ENCODE assay signal across 11 cellular contexts in the genomic region with DNA sequence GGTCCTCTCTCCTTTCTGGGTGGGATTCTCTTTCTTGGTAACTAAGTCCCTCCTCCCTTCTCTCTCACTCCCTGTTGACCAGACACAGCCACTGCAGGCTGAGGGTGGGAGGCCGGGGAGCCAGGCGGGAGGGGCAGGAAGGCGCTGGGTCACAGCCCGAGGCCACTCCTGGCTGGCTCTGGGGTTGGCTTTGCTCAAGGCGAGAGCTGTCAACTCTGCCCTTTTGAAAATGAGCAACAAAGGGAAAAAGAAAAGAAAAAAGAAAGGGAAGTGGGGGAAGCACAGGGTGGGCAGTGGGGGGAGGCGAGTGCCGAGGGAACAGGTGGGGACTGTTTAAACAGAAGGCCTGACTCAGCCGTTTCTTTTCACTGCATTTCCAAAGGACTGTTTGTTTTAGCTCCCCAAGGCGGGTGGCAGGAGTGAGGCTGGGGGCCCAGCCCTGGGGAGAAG.
A peak's percentile ranks its signal among the peaks of the same experiment; 100 is the strongest.
DNase-seq lines count a peak whose midpoint lies in the region; FAIRE-seq and TF ChIP-seq lines count a peak whose summit lies in the region.
"Had no signal": no experiment of that assay in that cellular context is flagged by ENCODE, and none has a peak within 500 bp of the region (broad histone marks: within the 10 kb centered on the region; RNA-seq: fewer than 3 reads in every experiment).

No MANE protein-coding gene starts in this region.

- no peak overlapping the region for H4K5ac ChIP-seq in H1 (ENCODE audit: insufficient read length, low read depth, low read length)

- H3K23ac ChIP-seq in H1 (ENCODE audit: insufficient read length), result no peak overlapping the region

- H3K23me2 ChIP-seq in H1 (ENCODE audit: low read depth, low read length), result peaks cover 2% of the 10 kb centered on the region; the same call in 1 of the 2 replicates

- no peak overlapping the region for H2BK20ac ChIP-seq in H1 (ENCODE audit: low read length)

- no peaks in the 10 kb centered on the region for H3K79me1 ChIP-seq in H1 (ENCODE audit: low read depth, low read length)

- 0 out of 2 replicates have a peak overlapping the region, but pooled peaks have one; percentile 20 for H2BK12ac ChIP-seq in H1 (ENCODE audit: low read depth, low read length)

- no peak overlapping the region for H2BK120ac ChIP-seq in H1 (replicated peaks; ENCODE audit: low read depth, low read length)

- no peak overlapping the region for H4K8ac ChIP-seq in H1 (ENCODE audit: extremely low read depth, insufficient read depth, low read length)

- peak overlapping the region; percentile 88 for H3K18ac ChIP-seq in H1 (ENCODE audit: extremely low read depth, low read length)

- no peaks in the 10 kb centered on the region for H3K9me3 ChIP-seq in H1 (ENCODE audit: insufficient read depth in 2 of 2, low read depth in 1 of 2, low read length in 1 of 2)
- no peaks in the 10 kb centered on the region for H3K9me3 ChIP-seq in mesodermal cell (ENCODE audit: control insufficient read depth, low read length)
- H3K9me3 ChIP-seq in prostate gland, result no peaks in the 10 kb centered on the region

- no peak overlapping the region for H3K4ac ChIP-seq in H1 (replicated peaks; ENCODE audit: insufficient read length, low read depth, low read length)

- TF ChIP-seq CTCF in H1 (IDR thresholded peaks at IDR 0.05; ENCODE audit: control extremely low read depth in 1 of 3, insufficient read depth in 1 of 3, low read depth in 1 of 3, low read length in 3 of 3) (peak; percentile 17 to 34 (median 18); a peak in 3 of 4 replicates), prostate gland (IDR thresholded peaks at IDR 0.05) (no peak)

- H2AK5ac ChIP-seq in H1 (ENCODE audit: low read depth, low read length), result no peak overlapping the region

- no peaks in the 10 kb centered on the region; a peak in 1 of 4 replicates for H3K79me2 ChIP-seq in H1 (ENCODE audit: control insufficient read depth in 1 of 2, insufficient read depth in 2 of 2, low read length in 2 of 2)

- no peaks in the 10 kb centered on the region for H4K20me1 ChIP-seq in H1 (replicated peaks in 1 of 2; ENCODE audit: control insufficient read depth in 1 of 2, insufficient read depth in 2 of 2, low read length in 2 of 2)

- intact Hi-C loops in prostate gland (cut with DNase I), result no loop called here

- TF ChIP-seq EP300 in H1 (IDR thresholded peaks at IDR 0.05; ENCODE audit: borderline replicate concordance in 1 of 2, low read depth in 2 of 2, low read length in 2 of 2), result peak in 1 of 2 experiments; percentile 56; a peak in 1 of 3 replicates

- FAIRE-seq in H1 (lab: Jason Lieb, UNC), result peak; percentile 86
- no peak for FAIRE-seq in RCC 7860 (lab: Jason Lieb, UNC)
- FAIRE-seq: keratinocyte had no signal

- CTCF ChIA-PET in H1 (lab: Charles Lee; ENCODE audit: partially characterized antibody), result interaction anchor here (0.9 to 2.6 kb wide), 11 partner anchors 10 to 354 kb away, joined by 3 to 27 read pairs (median 6); no protein-coding TSS in a partner anchor

- H3K4me1 ChIP-seq in H1 (replicated peaks in 1 of 4; ENCODE audit: control insufficient read depth in 3 of 4, insufficient read depth in 4 of 4, low read length in 3 of 4) (peaks cover 4 to 17% (median 8%) of the 10 kb centered on the region in 4 experiments), mesodermal cell (ENCODE audit: control insufficient read depth, insufficient read depth, low read length, poor library complexity, severe bottlenecking) (peaks cover 10% of the 10 kb centered on the region), prostate gland (replicated peaks) (no peaks in the 10 kb centered on the region)

- H3K36me3 ChIP-seq in H1 (ENCODE audit: control insufficient read depth in 2 of 4, insufficient read depth in 4 of 4, low read length in 3 of 4) (no peaks in the 10 kb centered on the region), mesodermal cell (ENCODE audit: control insufficient read depth, insufficient read depth, low read length) (no peaks in the 10 kb centered on the region), prostate gland (no peaks in the 10 kb centered on the region)

- TF ChIP-seq POLR2A in H1 (IDR thresholded peaks at IDR 0.05; ENCODE audit: control extremely low read depth in 1 of 2, low read depth in 2 of 2, low read length in 2 of 2), result no peak
- TF ChIP-seq POLR2A in prostate gland (IDR thresholded peaks at IDR 0.05), result no peak

- peak overlapping the region; percentile 48 to 59 for H3K4me2 ChIP-seq in H1 (ENCODE audit: insufficient read depth in 1 of 2, low read depth in 2 of 2, low read length in 2 of 2)

- POLR2A ChIA-PET in H1 (lab: Charles Lee; ENCODE audit: partially characterized antibody), result interaction anchor here (1.1 to 2.4 kb wide), 2 partner anchors 10 to 166 kb away, joined by 3 to 12 read pairs; no protein-coding TSS in a partner anchor

- peak overlapping the region in 1 of 4 experiments; percentile 19; a peak in 2 of 8 replicates for H3K4me3 ChIP-seq in H1 (ENCODE audit: extremely low read depth in 1 of 4, insufficient read depth in 2 of 4, low read depth in 3 of 4, low read length in 4 of 4)
- no peak overlapping the region for H3K4me3 ChIP-seq in mesodermal cell (ENCODE audit: extremely low read depth, insufficient read depth, low read length, poor library complexity, severe bottlenecking)
- H3K4me3 ChIP-seq in prostate gland, result no peak overlapping the region

- H2AFZ ChIP-seq in H1 (ENCODE audit: low read length), result peak overlapping the region; percentile 30; the same call in 1 of the 2 replicates

- H3K27ac ChIP-seq in H1 (ENCODE audit: low read depth, low read length) (no peak overlapping the region; the same call in 1 of the 2 replicates), mesodermal cell (ENCODE audit: low read depth, low read length, severe bottlenecking) (peak overlapping the region; percentile 72), prostate gland (no peak overlapping the region)

- no peak overlapping the region for H3K14ac ChIP-seq in H1 (ENCODE audit: insufficient read length)

- TF ChIP-seq RAD21 in H1 (IDR thresholded peaks at IDR 0.05 in 1 of 2, conservative IDR thresholded peaks at IDR 0.05 in 1 of 2; ENCODE audit: low read depth in 2 of 2, low read length in 2 of 2), result peak in 1 of 2 experiments; percentile 35; a peak in 2 of 4 replicates

- H3K27me3 ChIP-seq in H1 (replicated peaks in 1 of 4; ENCODE audit: control insufficient read depth in 3 of 4, extremely low read depth in 1 of 4, insufficient read depth in 3 of 4, low read length in 3 of 4) (no peaks in the 10 kb centered on the region; a peak in 1 of 7 replicates), prostate gland (replicated peaks; ENCODE audit: insufficient read depth) (no peaks in the 10 kb centered on the region)

- no peak overlapping the region for H4K91ac ChIP-seq in H1 (replicated peaks; ENCODE audit: insufficient read length, low read length)

- H2BK5ac ChIP-seq in H1 (ENCODE audit: low read depth, low read length), result no peak overlapping the region

- peak; percentile 95 for DNase-seq in COR-L47 (lab: John Stamatoyannopoulos, UW)
- peak; percentile 86 for DNase-seq in NCI-H2081 treated with DMSO at 0.1 percent for 48 hours (lab: John Stamatoyannopoulos, UW)
- DNase-seq in H1 (ENCODE audit: low read depth in 1 of 2, low spot score in 2 of 2), result peak; percentile 75 to 78
- DNase-seq in dedifferentiated amniotic fluid mesenchymal stem cell (ENCODE audit: extremely low spot score), result no peak
- DNase-seq in T-helper 2 cell, result no peak
- no peak for DNase-seq in RCC 7860 (ENCODE audit: low spot score)
- DNase-seq in prostate gland (ENCODE audit: low spot score), result no peak
- DNase-seq: activated CD4-positive, alpha-beta T cell treated with anti-CD3 and anti-CD28 coated beads, Interleukin-2, amount 50 U/mL, for 1 hour; CD4-positive, CD25-positive, alpha-beta regulatory T cell had no signal

- H3K56ac ChIP-seq in H1 (replicated peaks; ENCODE audit: insufficient read length, low read depth, low read length), result no peak overlapping the region

- no peak overlapping the region for H2BK15ac ChIP-seq in H1 (ENCODE audit: low read length)

- no peak overlapping the region for H3K9ac ChIP-seq in H1 (replicated peaks in 1 of 4; ENCODE audit: extremely low read depth in 1 of 4, low read depth in 3 of 4, low read length in 3 of 4)

- WGBS in H1 (ENCODE audit: extremely low coverage in 1 of 2, insufficient coverage in 1 of 2, insufficient read length in 1 of 2, insufficient replicate concordance in 2 of 2, low coverage in 1 of 2, low lambda C conversion rate in 2 of 2, missing lambda C conversion rate in 1 of 2), 2 experiments, result 10% methylated on average over 9 of the region's 9 CpGs; no CpG with 5 or more reads in 1 of the 2 experiments
- WGBS in mesodermal cell (ENCODE audit: insufficient coverage in 2 of 2), 2 experiments, result 6 to 26% methylated on average over 7 of the region's 9 CpGs
- 26% methylated on average over 9 of the region's 9 CpGs for WGBS in prostate gland

TF ChIP-seq in H1, 55 proteins besides CTCF, POLR2A, EP300 and RAD21:
- 0 out of 2 replicates have a peak, but pooled peaks have one; percentile 41 for TF ChIP-seq MAX (IDR thresholded peaks at IDR 0.05)
- no peak for TF ChIP-seq NRF1 (IDR thresholded peaks at IDR 0.05; ENCODE audit: low read depth, low read length)
- peak; percentile 32; the same call in 1 of the 2 replicates for TF ChIP-seq SP1 (IDR thresholded peaks at IDR 0.05; ENCODE audit: low read depth, low read length)
- TF ChIP-seq JUND (IDR thresholded peaks at IDR 0.05; ENCODE audit: low read length), result 0 out of 2 replicates have a peak, but pooled peaks have one; percentile 12
- TF ChIP-seq MAFK (IDR thresholded peaks at IDR 0.05; ENCODE audit: low read depth, low read length), result peak; percentile 67
- no peak for TF ChIP-seq CHD1 (IDR thresholded peaks at IDR 0.05; ENCODE audit: low read depth, low read length)
- peak; percentile 72; the same call in 1 of the 2 replicates for TF ChIP-seq BACH1 (IDR thresholded peaks at IDR 0.05; ENCODE audit: low read length)
- peak; percentile 57 for TF ChIP-seq ASH2L (IDR thresholded peaks at IDR 0.05; ENCODE audit: low read length)
- TF ChIP-seq TCF12 (IDR thresholded peaks at IDR 0.05; ENCODE audit: low read depth, low read length), result peak; percentile 74

Comparison
In these comparisons a context has a peak if more than half of its experiments do, and no peak if none do; other contexts are left out.
1. DNase-seq: peak in COR-L47 (single experiment), NCI-H2081 treated with DMSO at 0.1 percent for 48 hours (single experiment) and H1 (2 of 2); none in dedifferentiated amniotic fluid mesenchymal stem cell (single experiment), T-helper 2 cell (0 of 5), RCC 7860 (single experiment) and prostate gland (single experiment).
2. CTCF ChIP-seq: peak in H1 (3 of 3); none in prostate gland (0 of 4).